Comparison of ENCODE assay signal across 31 cellular contexts in genomic region chr4:24688453-24688852, GRCh38.
"Had no signal": no experiment of that assay in that cellular context is flagged by ENCODE, and none has a peak within 500 bp of the region (broad histone marks: within the 10 kb centered on the region; RNA-seq: fewer than 3 reads in every experiment).

No MANE protein-coding gene starts in this region.

- H3K27me3 ChIP-seq: left lung, ovary, stomach, testis, thyroid gland, transverse colon, upper lobe of left lung, vagina had no signal

- FAIRE-seq: islet of Langerhans, kidney had no signal

- H3K9me3 ChIP-seq: left lung, lower lobe of right lung, mucosa of descending colon, ovary, testis, thyroid gland, transverse colon, upper lobe of left lung, vagina had no signal

- H3K27ac ChIP-seq: left lung, lower lobe of right lung, ovary, skin epidermis, stomach, testis, thyroid gland, transverse colon, upper lobe of left lung, vagina had no signal

- H3K4me1 Mint-ChIP-seq: immature natural killer cell; mesothelial cell of epicardium; stimulated activated naive B cell treated with anti-CD40 and anti-IgM and Interleukin-4, amounts not matched to agents 10 μg/mL and 1 μg/mL and 100 μg/mL, for 72 hours had no signal

- H3K36me3 ChIP-seq: left lung, lower lobe of right lung, ovary, stomach, thyroid gland, transverse colon, upper lobe of left lung, vagina had no signal

- H3K4me3 ChIP-seq: left lung, lower lobe of right lung, mucosa of descending colon, ovary, skin epidermis, stomach, testis, thyroid gland, transverse colon, upper lobe of left lung, vagina had no signal

- H3K4me1 ChIP-seq: left lung, lower lobe of right lung, testis, thyroid gland, transverse colon, vagina had no signal

- H3K27ac Mint-ChIP-seq: immature natural killer cell; mesothelial cell of epicardium; naive thymus-derived CD4-positive, alpha-beta T cell; natural killer cell treated with Interleukin-12 subunit alpha and Interleukin-12 subunit beta and Interleukin-15 and Interleukin-18, amount 100 ng/mL, for 72 hours; progenitor cell of endocrine pancreas; stimulated activated naive B cell treated with anti-CD40 and anti-IgM and Interleukin-4, amounts not matched to agents 10 μg/mL and 1 μg/mL and 100 μg/mL, for 72 hours had no signal

- DNase-seq: hypothalamus; immature natural killer cell; kidney; left colon; left lung; lower lobe of right lung; mammary epithelial cell; mesendoderm; mucosa of descending colon; naive thymus-derived CD4-positive, alpha-beta T cell; ovary; retina; right cardiac atrium; stimulated activated CD4-positive, alpha-beta T cell treated with anti-CD3 and anti-CD28 coated beads, Interleukin-12 subunit alpha, Interleukin-12 subunit beta, amount 100 ng/mL, for 4 hours; stimulated activated CD4-positive, alpha-beta T cell treated with anti-CD3 and anti-CD28 coated beads, Interleukin-15, amount 100 ng/mL, for 24 hours; stimulated activated CD4-positive, alpha-beta T cell treated with anti-CD3 and anti-CD28 coated beads, Interleukin-2, amount 100 ng/mL, for 24 hours; stimulated activated CD4-positive, alpha-beta T cell treated with anti-CD3 and anti-CD28 coated beads, Interleukin-4, amount 100 ng/mL, for 1 hour; stimulated activated naive B cell treated with anti-CD40 and anti-IgM and Interleukin-4, amounts not matched to agents 10 μg/mL and 1 μg/mL and 100 μg/mL, for 72 hours; stimulated activated naive CD8-positive, alpha-beta T cell treated with anti-CD3 and anti-CD28 coated beads, Interleukin-15, Interleukin-2, amounts not matched to agents 100 U/mL and 50 U/mL, for 24 hours; stomach; testis; thyroid gland; transverse colon; upper lobe of left lung had no signal

- ATAC-seq: left colon; left lung; naive thymus-derived CD4-positive, alpha-beta T cell; natural killer cell treated with Interleukin-12 subunit alpha and Interleukin-12 subunit beta and Interleukin-15 and Interleukin-18, amount 100 ng/mL, for 72 hours; right cardiac atrium; sciatic nerve; stimulated activated naive B cell treated with anti-CD40 and anti-IgM and Interleukin-4, amounts not matched to agents 10 μg/mL and 1 μg/mL and 100 μg/mL, for 72 hours; stimulated activated naive CD8-positive, alpha-beta T cell treated with anti-CD3 and anti-CD28 coated beads, Interleukin-15, Interleukin-2, amounts not matched to agents 100 U/mL and 50 U/mL, for 24 hours had no signal

- H3K4me3 Mint-ChIP-seq: immature natural killer cell; mesothelial cell of epicardium; naive thymus-derived CD4-positive, alpha-beta T cell; natural killer cell treated with Interleukin-12 subunit alpha and Interleukin-12 subunit beta and Interleukin-15 and Interleukin-18, amount 100 ng/mL, for 72 hours; stimulated activated naive B cell treated with anti-CD40 and anti-IgM and Interleukin-4, amounts not matched to agents 10 μg/mL and 1 μg/mL and 100 μg/mL, for 72 hours had no signal

- H3K36me3 Mint-ChIP-seq: immature natural killer cell; mesothelial cell of epicardium; naive thymus-derived CD4-positive, alpha-beta T cell; natural killer cell treated with Interleukin-12 subunit alpha and Interleukin-12 subunit beta and Interleukin-15 and Interleukin-18, amount 100 ng/mL, for 72 hours; stimulated activated naive B cell treated with anti-CD40 and anti-IgM and Interleukin-4, amounts not matched to agents 10 μg/mL and 1 μg/mL and 100 μg/mL, for 72 hours had no signal
